26 cellular contexts compared by ENCODE assay signal in genomic region chr12:3317841-3318501, GRCh38.
"Had no signal": no experiment of that assay in that cellular context is flagged by ENCODE, and none has a peak within 500 bp of the region (broad histone marks: within the 10 kb centered on the region; RNA-seq: fewer than 3 reads in every experiment).

No MANE protein-coding gene starts in this region.

- H3K9me3 ChIP-seq: esophagus muscularis mucosa, gastroesophageal sphincter, heart right ventricle, lower lobe of right lung, pancreas, right lobe of liver, thoracic aorta, tibial nerve, upper lobe of right lung, uterus had no signal

- H3K27ac Mint-ChIP-seq: immature natural killer cell; naive thymus-derived CD8-positive, alpha-beta T cell; nephron progenitor cell; stimulated activated naive B cell treated with anti-CD40 and anti-IgM and Interleukin-4, amounts not matched to agents 10 μg/mL and 1 μg/mL and 100 μg/mL, for 72 hours; stimulated activated naive CD8-positive, alpha-beta T cell treated with anti-CD3 and anti-CD28 coated beads, Interleukin-15, Interleukin-2, amounts not matched to agents 100 ng/mL and 50 ng/mL, for 24 hours had no signal

- H3K4me3 Mint-ChIP-seq: immature natural killer cell; naive thymus-derived CD8-positive, alpha-beta T cell; nephron progenitor cell; stimulated activated naive B cell treated with anti-CD40 and anti-IgM and Interleukin-4, amounts not matched to agents 10 μg/mL and 1 μg/mL and 100 μg/mL, for 72 hours; stimulated activated naive CD8-positive, alpha-beta T cell treated with anti-CD3 and anti-CD28 coated beads, Interleukin-15, Interleukin-2, amounts not matched to agents 100 ng/mL and 50 ng/mL, for 24 hours had no signal

- H3K36me3 Mint-ChIP-seq: immature natural killer cell; naive thymus-derived CD8-positive, alpha-beta T cell; stimulated activated naive B cell treated with anti-CD40 and anti-IgM and Interleukin-4, amounts not matched to agents 10 μg/mL and 1 μg/mL and 100 μg/mL, for 72 hours had no signal

- DNase-seq: dermis blood vessel endothelial cell; effector memory CD4-positive, alpha-beta T cell; foreskin keratinocyte; heart right ventricle; hypothalamus; immature natural killer cell; islet precursor cell; left ventricle myocardium superior; lower lobe of right lung; naive thymus-derived CD8-positive, alpha-beta T cell; nephron progenitor cell; nucleus accumbens; right lobe of liver; small intestine; stimulated activated CD4-positive, alpha-beta T cell treated with anti-CD3 and anti-CD28 coated beads, Interleukin-15, amount 100 ng/mL, for 24 hours; stimulated activated CD4-positive, alpha-beta T cell treated with anti-CD3 and anti-CD28 coated beads, Interleukin-2, amount 100 ng/mL, for 48 hours; stimulated activated naive B cell treated with anti-CD40 and anti-IgM and Interleukin-4, amounts not matched to agents 10 μg/mL and 1 μg/mL and 100 μg/mL, for 72 hours; upper lobe of right lung; uterus had no signal

- H3K27me3 ChIP-seq: esophagus muscularis mucosa, heart right ventricle, pancreas, right lobe of liver, tibial nerve, upper lobe of right lung, uterus had no signal

- H3K36me3 ChIP-seq: esophagus muscularis mucosa, gastroesophageal sphincter, heart right ventricle, lower lobe of right lung, pancreas, right lobe of liver, thoracic aorta, tibial nerve, upper lobe of right lung, uterus had no signal

- H3K4me1 Mint-ChIP-seq: immature natural killer cell; naive thymus-derived CD8-positive, alpha-beta T cell; stimulated activated naive B cell treated with anti-CD40 and anti-IgM and Interleukin-4, amounts not matched to agents 10 μg/mL and 1 μg/mL and 100 μg/mL, for 72 hours had no signal

- H3K9me3 Mint-ChIP-seq: immature natural killer cell; naive thymus-derived CD8-positive, alpha-beta T cell; nephron progenitor cell; stimulated activated naive B cell treated with anti-CD40 and anti-IgM and Interleukin-4, amounts not matched to agents 10 μg/mL and 1 μg/mL and 100 μg/mL, for 72 hours; stimulated activated naive CD8-positive, alpha-beta T cell treated with anti-CD3 and anti-CD28 coated beads, Interleukin-15, Interleukin-2, amounts not matched to agents 100 ng/mL and 50 ng/mL, for 24 hours had no signal

- H3K4me3 ChIP-seq: coronary artery, esophagus muscularis mucosa, gastroesophageal sphincter, heart right ventricle, lower lobe of right lung, pancreas, right lobe of liver, thoracic aorta, tibial nerve, upper lobe of right lung, uterus had no signal

- H3K4me1 ChIP-seq: upper lobe of right lung, uterus had no signal

- H3K27ac ChIP-seq: coronary artery, esophagus muscularis mucosa, foreskin keratinocyte, gastroesophageal sphincter, heart right ventricle, lower lobe of right lung, pancreas, right lobe of liver, thoracic aorta, tibial nerve, upper lobe of right lung, uterus had no signal
